Comparison of ENCODE assay signal across 1 cellular context in the genomic region with DNA sequence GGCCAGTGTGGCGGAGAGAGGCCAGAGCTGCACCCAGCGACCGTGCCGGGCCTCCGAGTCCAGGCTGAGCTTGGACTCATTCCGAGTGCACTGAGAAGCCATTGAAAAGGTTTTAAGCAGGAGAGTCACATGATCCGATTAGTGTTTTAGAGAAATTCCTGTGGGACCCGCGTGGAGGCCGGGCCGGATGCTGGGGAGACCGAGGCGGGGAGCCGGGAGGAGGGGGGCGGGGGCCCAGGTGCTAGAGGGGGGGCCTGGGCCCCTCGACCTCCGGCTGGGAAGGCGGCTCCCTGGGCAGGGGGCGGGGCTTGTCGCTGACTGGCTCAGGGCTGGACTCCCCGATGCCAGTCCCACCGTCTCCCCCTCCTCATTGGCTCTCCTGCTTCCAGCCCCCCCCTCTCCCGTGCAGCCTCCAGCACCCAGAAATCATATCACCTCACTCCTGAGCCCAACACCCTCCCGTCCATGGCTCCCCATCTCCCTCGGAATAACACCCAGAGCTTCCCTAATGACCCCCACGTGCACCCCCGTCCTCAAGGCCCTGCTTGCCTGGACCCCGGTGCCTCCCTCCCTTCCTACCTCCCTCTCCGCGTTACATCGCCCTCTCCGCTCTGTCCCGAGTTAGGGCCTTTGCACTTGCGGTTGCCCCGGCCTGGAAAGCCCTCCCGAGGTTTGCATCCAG.
A peak's percentile ranks its signal among the peaks of the same experiment; 100 is the strongest.
TF ChIP-seq lines count a peak whose summit lies in the region.

No MANE protein-coding gene starts in this region.

TF ChIP-seq in HepG2, 621 proteins besides CTCF, POLR2A, EP300 and RAD21 (continued from another document and continues in another):
- TF ChIP-seq GATA4 (IDR thresholded peaks at IDR 0.05; ENCODE audit: borderline replicate concordance, low read depth) = no peak
- TF ChIP-seq ZIK1 (CRISPR knock-in tag; IDR thresholded peaks at IDR 0.05; ENCODE audit: borderline replicate concordance, low read depth) = no peak
- no peak for TF ChIP-seq ZNF180 (CRISPR knock-in tag; IDR thresholded peaks at IDR 0.05; ENCODE audit: borderline replicate concordance, low read depth)
- TF ChIP-seq ZFAT (CRISPR knock-in tag; conservative IDR thresholded peaks at IDR 0.05) = no peak
- TF ChIP-seq ADNP (CRISPR knock-in tag; IDR thresholded peaks at IDR 0.05) = no peak
- TF ChIP-seq ZNF138 (CRISPR knock-in tag; IDR thresholded peaks at IDR 0.05; ENCODE audit: low read depth) = no peak
- TF ChIP-seq SNAPC2 (CRISPR knock-in tag; IDR thresholded peaks at IDR 0.05) = no peak
- TF ChIP-seq AGO1 (IDR thresholded peaks at IDR 0.05; ENCODE audit: low read depth, low read length, poor library complexity, severe bottlenecking) = no peak
- no peak for TF ChIP-seq HCFC1 (IDR thresholded peaks at IDR 0.05; ENCODE audit: low read depth, low read length)
- no peak for TF ChIP-seq KLF12 (CRISPR knock-in tag; IDR thresholded peaks at IDR 0.05; ENCODE audit: borderline replicate concordance)
- TF ChIP-seq, protein P1, sequence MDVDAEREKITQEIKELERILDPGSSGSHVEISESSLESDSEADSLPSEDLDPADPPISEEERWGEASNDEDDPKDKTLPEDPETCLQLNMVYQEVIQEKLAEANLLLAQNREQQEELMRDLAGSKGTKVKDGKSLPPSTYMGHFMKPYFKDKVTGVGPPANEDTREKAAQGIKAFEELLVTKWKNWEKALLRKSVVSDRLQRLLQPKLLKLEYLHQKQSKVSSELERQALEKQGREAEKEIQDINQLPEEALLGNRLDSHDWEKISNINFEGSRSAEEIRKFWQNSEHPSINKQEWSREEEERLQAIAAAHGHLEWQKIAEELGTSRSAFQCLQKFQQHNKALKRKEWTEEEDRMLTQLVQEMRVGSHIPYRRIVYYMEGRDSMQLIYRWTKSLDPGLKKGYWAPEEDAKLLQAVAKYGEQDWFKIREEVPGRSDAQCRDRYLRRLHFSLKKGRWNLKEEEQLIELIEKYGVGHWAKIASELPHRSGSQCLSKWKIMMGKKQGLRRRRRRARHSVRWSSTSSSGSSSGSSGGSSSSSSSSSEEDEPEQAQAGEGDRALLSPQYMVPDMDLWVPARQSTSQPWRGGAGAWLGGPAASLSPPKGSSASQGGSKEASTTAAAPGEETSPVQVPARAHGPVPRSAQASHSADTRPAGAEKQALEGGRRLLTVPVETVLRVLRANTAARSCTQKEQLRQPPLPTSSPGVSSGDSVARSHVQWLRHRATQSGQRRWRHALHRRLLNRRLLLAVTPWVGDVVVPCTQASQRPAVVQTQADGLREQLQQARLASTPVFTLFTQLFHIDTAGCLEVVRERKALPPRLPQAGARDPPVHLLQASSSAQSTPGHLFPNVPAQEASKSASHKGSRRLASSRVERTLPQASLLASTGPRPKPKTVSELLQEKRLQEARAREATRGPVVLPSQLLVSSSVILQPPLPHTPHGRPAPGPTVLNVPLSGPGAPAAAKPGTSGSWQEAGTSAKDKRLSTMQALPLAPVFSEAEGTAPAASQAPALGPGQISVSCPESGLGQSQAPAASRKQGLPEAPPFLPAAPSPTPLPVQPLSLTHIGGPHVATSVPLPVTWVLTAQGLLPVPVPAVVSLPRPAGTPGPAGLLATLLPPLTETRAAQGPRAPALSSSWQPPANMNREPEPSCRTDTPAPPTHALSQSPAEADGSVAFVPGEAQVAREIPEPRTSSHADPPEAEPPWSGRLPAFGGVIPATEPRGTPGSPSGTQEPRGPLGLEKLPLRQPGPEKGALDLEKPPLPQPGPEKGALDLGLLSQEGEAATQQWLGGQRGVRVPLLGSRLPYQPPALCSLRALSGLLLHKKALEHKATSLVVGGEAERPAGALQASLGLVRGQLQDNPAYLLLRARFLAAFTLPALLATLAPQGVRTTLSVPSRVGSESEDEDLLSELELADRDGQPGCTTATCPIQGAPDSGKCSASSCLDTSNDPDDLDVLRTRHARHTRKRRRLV (CRISPR knock-in tag; IDR thresholded peaks at IDR 0.05) = no peak
- TF ChIP-seq KDM5B (CRISPR knock-in tag; IDR thresholded peaks at IDR 0.05; ENCODE audit: borderline replicate concordance) = peak; percentile 46; the same call in 1 of the 2 replicates
- TF ChIP-seq MAFK (conservative IDR thresholded peaks at IDR 0.05 in 1 of 2, IDR thresholded peaks at IDR 0.05 in 1 of 2; ENCODE audit: low read length in 2 of 2) = no peak
- TF ChIP-seq, protein P2, sequence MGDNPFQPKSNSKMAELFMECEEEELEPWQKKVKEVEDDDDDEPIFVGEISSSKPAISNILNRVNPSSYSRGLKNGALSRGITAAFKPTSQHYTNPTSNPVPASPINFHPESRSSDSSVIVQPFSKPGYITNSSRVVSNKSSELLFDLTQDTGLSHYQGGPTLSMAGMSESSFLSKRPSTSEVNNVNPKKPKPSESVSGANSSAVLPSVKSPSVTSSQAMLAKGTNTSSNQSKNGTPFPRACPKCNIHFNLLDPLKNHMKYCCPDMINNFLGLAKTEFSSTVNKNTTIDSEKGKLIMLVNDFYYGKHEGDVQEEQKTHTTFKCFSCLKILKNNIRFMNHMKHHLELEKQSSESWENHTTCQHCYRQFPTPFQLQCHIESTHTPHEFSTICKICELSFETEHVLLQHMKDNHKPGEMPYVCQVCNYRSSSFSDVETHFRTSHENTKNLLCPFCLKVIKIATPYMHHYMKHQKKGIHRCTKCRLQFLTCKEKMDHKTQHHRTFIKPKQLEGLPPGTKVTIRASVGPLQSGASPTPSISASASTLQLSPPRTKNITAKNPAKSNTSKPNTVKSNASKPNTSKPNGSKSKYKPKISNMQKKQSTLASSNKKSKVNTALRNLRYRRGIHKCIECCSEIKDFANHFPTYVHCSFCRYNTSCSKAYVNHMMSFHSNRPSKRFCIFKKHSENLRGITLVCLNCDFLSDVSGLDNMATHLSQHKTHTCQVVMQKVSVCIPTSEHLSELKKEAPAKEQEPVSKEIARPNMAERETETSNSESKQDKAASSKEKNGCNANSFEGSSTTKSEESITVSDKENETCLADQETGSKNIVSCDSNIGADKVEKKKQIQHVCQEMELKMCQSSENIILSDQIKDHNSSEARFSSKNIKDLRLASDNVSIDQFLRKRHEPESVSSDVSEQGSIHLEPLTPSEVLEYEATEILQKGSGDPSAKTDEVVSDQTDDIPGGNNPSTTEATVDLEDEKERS (CRISPR knock-in tag; IDR thresholded peaks at IDR 0.05) = no peak
- TF ChIP-seq ZNF33A (CRISPR knock-in tag; IDR thresholded peaks at IDR 0.05; ENCODE audit: borderline replicate concordance) = no peak
- no peak for TF ChIP-seq HMG20B (CRISPR knock-in tag; conservative IDR thresholded peaks at IDR 0.05)
- TF ChIP-seq, protein P3, sequence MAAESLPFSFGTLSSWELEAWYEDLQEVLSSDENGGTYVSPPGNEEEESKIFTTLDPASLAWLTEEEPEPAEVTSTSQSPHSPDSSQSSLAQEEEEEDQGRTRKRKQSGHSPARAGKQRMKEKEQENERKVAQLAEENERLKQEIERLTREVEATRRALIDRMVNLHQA (CRISPR knock-in tag; IDR thresholded peaks at IDR 0.05) = no peak
- no peak for TF ChIP-seq SMAD3 (CRISPR knock-in tag; IDR thresholded peaks at IDR 0.05)
- TF ChIP-seq, protein P4, sequence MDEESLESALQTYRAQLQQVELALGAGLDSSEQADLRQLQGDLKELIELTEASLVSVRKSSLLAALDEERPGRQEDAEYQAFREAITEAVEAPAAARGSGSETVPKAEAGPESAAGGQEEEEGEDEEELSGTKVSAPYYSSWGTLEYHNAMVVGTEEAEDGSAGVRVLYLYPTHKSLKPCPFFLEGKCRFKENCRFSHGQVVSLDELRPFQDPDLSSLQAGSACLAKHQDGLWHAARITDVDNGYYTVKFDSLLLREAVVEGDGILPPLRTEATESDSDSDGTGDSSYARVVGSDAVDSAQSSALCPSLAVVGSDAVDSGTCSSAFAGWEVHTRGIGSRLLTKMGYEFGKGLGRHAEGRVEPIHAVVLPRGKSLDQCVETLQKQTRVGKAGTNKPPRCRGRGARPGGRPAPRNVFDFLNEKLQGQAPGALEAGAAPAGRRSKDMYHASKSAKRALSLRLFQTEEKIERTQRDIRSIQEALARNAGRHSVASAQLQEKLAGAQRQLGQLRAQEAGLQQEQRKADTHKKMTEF (CRISPR knock-in tag; IDR thresholded peaks at IDR 0.05) = peak; percentile 23; the same call in 1 of the 2 replicates
- TF ChIP-seq TAF1 (CRISPR knock-in tag; IDR thresholded peaks at IDR 0.05) = peak; percentile 39; the same call in 1 of the 2 replicates
- TF ChIP-seq, protein P5, sequence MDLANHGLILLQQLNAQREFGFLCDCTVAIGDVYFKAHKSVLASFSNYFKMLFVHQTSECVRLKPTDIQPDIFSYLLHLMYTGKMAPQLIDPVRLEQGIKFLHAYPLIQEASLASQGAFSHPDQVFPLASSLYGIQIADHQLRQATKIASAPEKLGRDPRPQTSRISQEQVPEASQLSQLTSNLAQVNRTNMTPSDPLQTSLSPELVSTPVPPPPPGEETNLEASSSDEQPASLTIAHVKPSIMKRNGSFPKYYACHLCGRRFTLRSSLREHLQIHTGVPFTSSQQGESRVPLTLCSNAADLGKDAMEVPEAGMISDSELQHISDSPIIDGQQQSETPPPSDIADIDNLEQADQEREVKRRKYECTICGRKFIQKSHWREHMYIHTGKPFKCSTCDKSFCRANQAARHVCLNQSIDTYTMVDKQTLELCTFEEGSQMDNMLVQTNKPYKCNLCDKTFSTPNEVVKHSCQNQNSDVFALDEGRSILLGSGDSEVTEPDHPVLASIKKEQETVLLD (CRISPR knock-in tag; IDR thresholded peaks at IDR 0.05; ENCODE audit: low read depth) = no peak
- no peak for TF ChIP-seq ZNF891 (CRISPR knock-in tag; IDR thresholded peaks at IDR 0.05)
- TF ChIP-seq ZBTB38 (CRISPR knock-in tag; IDR thresholded peaks at IDR 0.05) = peak; percentile 72; the same call in 1 of the 2 replicates
- TF ChIP-seq SRSF9 (IDR thresholded peaks at IDR 0.05; ENCODE audit: borderline replicate concordance, insufficient read depth, low read depth, low read length, poor library complexity, severe bottlenecking) = no peak
- TF ChIP-seq SIN3A (IDR thresholded peaks at IDR 0.05; ENCODE audit: borderline replicate concordance, low read depth, low read length) = peak; percentile 61; the same call in 1 of the 2 replicates
- TF ChIP-seq ZNF674 (CRISPR knock-in tag; IDR thresholded peaks at IDR 0.05; ENCODE audit: low read depth) = no peak
- TF ChIP-seq FOXA3 (CRISPR knock-in tag; IDR thresholded peaks at IDR 0.05) = no peak
- TF ChIP-seq ZNF484 (CRISPR knock-in tag; IDR thresholded peaks at IDR 0.05; ENCODE audit: borderline replicate concordance, low read depth) = no peak
- no peak for TF ChIP-seq ZNF652 (CRISPR knock-in tag; IDR thresholded peaks at IDR 0.05; ENCODE audit: borderline replicate concordance, low read depth)
- no peak for TF ChIP-seq HNRNPL (IDR thresholded peaks at IDR 0.05; ENCODE audit: low read depth, low read length)
- TF ChIP-seq RNF2 (conservative IDR thresholded peaks at IDR 0.05; ENCODE audit: low read depth) = no peak
- no peak; the same call in 1 of the 2 replicates for TF ChIP-seq KDM2A (CRISPR knock-in tag; IDR thresholded peaks at IDR 0.05; ENCODE audit: borderline replicate concordance, low read depth)
- TF ChIP-seq MED8 (CRISPR knock-in tag; IDR thresholded peaks at IDR 0.05; ENCODE audit: insufficient replicate concordance) = no peak
- TF ChIP-seq ZFY (CRISPR knock-in tag; IDR thresholded peaks at IDR 0.05) = peak; percentile 51
- TF ChIP-seq, protein P6, sequence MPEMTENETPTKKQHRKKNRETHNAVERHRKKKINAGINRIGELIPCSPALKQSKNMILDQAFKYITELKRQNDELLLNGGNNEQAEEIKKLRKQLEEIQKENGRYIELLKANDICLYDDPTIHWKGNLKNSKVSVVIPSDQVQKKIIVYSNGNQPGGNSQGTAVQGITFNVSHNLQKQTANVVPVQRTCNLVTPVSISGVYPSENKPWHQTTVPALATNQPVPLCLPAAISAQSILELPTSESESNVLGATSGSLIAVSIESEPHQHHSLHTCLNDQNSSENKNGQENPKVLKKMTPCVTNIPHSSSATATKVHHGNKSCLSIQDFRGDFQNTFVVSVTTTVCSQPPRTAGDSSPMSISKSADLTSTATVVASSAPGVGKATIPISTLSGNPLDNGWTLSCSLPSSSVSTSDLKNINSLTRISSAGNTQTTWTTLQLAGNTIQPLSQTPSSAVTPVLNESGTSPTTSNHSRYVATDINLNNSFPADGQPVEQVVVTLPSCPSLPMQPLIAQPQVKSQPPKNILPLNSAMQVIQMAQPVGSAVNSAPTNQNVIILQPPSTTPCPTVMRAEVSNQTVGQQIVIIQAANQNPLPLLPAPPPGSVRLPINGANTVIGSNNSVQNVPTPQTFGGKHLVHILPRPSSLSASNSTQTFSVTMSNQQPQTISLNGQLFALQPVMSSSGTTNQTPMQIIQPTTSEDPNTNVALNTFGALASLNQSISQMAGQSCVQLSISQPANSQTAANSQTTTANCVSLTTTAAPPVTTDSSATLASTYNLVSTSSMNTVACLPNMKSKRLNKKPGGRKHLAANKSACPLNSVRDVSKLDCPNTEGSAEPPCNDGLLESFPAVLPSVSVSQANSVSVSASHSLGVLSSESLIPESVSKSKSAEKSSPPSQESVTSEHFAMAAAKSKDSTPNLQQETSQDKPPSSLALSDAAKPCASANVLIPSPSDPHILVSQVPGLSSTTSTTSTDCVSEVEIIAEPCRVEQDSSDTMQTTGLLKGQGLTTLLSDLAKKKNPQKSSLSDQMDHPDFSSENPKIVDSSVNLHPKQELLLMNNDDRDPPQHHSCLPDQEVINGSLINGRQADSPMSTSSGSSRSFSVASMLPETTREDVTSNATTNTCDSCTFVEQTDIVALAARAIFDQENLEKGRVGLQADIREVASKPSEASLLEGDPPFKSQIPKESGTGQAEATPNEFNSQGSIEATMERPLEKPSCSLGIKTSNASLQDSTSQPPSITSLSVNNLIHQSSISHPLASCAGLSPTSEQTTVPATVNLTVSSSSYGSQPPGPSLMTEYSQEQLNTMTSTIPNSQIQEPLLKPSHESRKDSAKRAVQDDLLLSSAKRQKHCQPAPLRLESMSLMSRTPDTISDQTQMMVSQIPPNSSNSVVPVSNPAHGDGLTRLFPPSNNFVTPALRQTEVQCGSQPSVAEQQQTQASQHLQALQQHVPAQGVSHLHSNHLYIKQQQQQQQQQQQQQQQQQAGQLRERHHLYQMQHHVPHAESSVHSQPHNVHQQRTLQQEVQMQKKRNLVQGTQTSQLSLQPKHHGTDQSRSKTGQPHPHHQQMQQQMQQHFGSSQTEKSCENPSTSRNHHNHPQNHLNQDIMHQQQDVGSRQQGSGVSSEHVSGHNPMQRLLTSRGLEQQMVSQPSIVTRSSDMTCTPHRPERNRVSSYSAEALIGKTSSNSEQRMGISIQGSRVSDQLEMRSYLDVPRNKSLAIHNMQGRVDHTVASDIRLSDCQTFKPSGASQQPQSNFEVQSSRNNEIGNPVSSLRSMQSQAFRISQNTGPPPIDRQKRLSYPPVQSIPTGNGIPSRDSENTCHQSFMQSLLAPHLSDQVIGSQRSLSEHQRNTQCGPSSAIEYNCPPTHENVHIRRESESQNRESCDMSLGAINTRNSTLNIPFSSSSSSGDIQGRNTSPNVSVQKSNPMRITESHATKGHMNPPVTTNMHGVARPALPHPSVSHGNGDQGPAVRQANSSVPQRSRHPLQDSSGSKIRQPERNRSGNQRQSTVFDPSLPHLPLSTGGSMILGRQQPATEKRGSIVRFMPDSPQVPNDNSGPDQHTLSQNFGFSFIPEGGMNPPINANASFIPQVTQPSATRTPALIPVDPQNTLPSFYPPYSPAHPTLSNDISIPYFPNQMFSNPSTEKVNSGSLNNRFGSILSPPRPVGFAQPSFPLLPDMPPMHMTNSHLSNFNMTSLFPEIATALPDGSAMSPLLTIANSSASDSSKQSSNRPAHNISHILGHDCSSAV (CRISPR knock-in tag; IDR thresholded peaks at IDR 0.05; ENCODE audit: borderline replicate concordance) = no peak
- no peak for TF ChIP-seq ZEB1 (IDR thresholded peaks at IDR 0.05; ENCODE audit: insufficient replicate concordance, low read depth)
- 0 out of 2 replicates have a peak, but pooled peaks have one; percentile 30 for TF ChIP-seq ZNF546 (CRISPR knock-in tag; conservative IDR thresholded peaks at IDR 0.05)
- no peak for TF ChIP-seq HDAC2 (CRISPR knock-in tag; IDR thresholded peaks at IDR 0.05)
- TF ChIP-seq PPARG (CRISPR knock-in tag; conservative IDR thresholded peaks at IDR 0.05) = no peak
- no peak for TF ChIP-seq MAZ (IDR thresholded peaks at IDR 0.05; ENCODE audit: borderline replicate concordance, low read depth, low read length)
- peak; percentile 56; the same call in 1 of the 2 replicates for TF ChIP-seq MAZ (CRISPR knock-in tag; IDR thresholded peaks at IDR 0.05; ENCODE audit: low read depth)
